Comparison of ENCODE assay signal across 9 cellular contexts in genomic region chr19:3403489-3404323, GRCh38. TPM values are rescaled to one million over a fixed set of nuclear protein-coding genes. Genes with fewer than 3 reads are reported as not detected.
DNase-seq lines count a peak whose midpoint lies in the region; FAIRE-seq and TF ChIP-seq lines count a peak whose summit lies in the region.
"Had no signal": no experiment of that assay in that cellular context is flagged by ENCODE, and none has a peak within 500 bp of the region (broad histone marks: within the 10 kb centered on the region; RNA-seq: fewer than 3 reads in every experiment).

No MANE protein-coding gene starts in this region.

- H3K9me3 ChIP-seq in ascending aorta (no peaks in the 10 kb centered on the region), left ventricle myocardium inferior (replicated peaks) (no peaks in the 10 kb centered on the region)

- intact Hi-C loops in ascending aorta (cut with DNase I) = loop anchor here (1.0 to 2.0 kb wide), 6 partner anchors 15 to 67 kb away; partner anchors contain the start of gene NFIC
- intact Hi-C loops in left ventricle myocardium inferior (cut with micrococcal nuclease) = no loop called here

- H3K4me1 Mint-ChIP-seq in mesothelial cell of epicardium (peaks cover 2% of the 10 kb centered on the region), immature natural killer cell (peaks cover 0 to 6% of the 10 kb centered on the region in 2 donors)

- no peak for FAIRE-seq in HTR-8/SVneo (lab: Jason Lieb, UNC)

- DNase-seq in Daoy (ENCODE audit: low read depth) (peak; percentile 81), ascending aorta (ENCODE audit: low spot score in 2 of 2) (peak; percentile 81 to 97), left ventricle myocardium inferior (peak; percentile 93), putamen (ENCODE audit: low spot score) (peak; percentile 90), HTR-8/SVneo (ENCODE audit: insufficient read length, low spot score) (no peak), mesothelial cell of epicardium (ENCODE audit: low spot score in 2 of 2, unreplicated experiment in 2 of 2) (no peak), activated gamma-delta T cell (lab: John Stamatoyannopoulos, UW) (no peak), immature natural killer cell (no peak)
- DNase-seq: NCI-H2081 treated with DMSO at 0.1 percent for 48 hours had no signal

- H3K36me3 Mint-ChIP-seq in mesothelial cell of epicardium (peaks cover 3% of the 10 kb centered on the region), immature natural killer cell (no peaks in the 10 kb centered on the region)

- peak overlapping the region; percentile 98 to 100 for H3K27ac ChIP-seq in ascending aorta
- H3K27ac ChIP-seq in left ventricle myocardium inferior (replicated peaks) = peak overlapping the region; percentile 100

- H3K4me1 ChIP-seq in ascending aorta (peaks cover 6 to 58% of the 10 kb centered on the region in 2 donors), left ventricle myocardium inferior (peaks cover 94% of the 10 kb centered on the region)

- no peak for TF ChIP-seq CTCF in ascending aorta (IDR thresholded peaks at IDR 0.05)
- TF ChIP-seq CTCF in left ventricle myocardium inferior (IDR thresholded peaks at IDR 0.05; ENCODE audit: borderline replicate concordance) = no peak
- TF ChIP-seq CTCF in mesothelial cell of epicardium (IDR thresholded peaks at IDR 0.05; ENCODE audit: unreplicated experiment) = no peak

- H3K4me3 ChIP-seq in ascending aorta (peak overlapping the region; percentile 60 to 65), left ventricle myocardium inferior (peak overlapping the region; percentile 67)

- H3K27me3 Mint-ChIP-seq in mesothelial cell of epicardium (ENCODE audit: low read depth) = peaks cover 10% of the 10 kb centered on the region
- peaks cover 0 to 1% (median 0%) of the 10 kb centered on the region in 3 donors for H3K27me3 Mint-ChIP-seq in immature natural killer cell (ENCODE audit: low read depth in 3 of 3)

- no peaks in the 10 kb centered on the region for H3K27me3 ChIP-seq in ascending aorta
- H3K27me3 ChIP-seq in left ventricle myocardium inferior (ENCODE audit: low read depth) = no peaks in the 10 kb centered on the region

- H3K9me3 Mint-ChIP-seq in mesothelial cell of epicardium (peaks cover 5% of the 10 kb centered on the region), immature natural killer cell (no peaks in the 10 kb centered on the region)

- no peak overlapping the region for H3K27ac Mint-ChIP-seq in mesothelial cell of epicardium
- no peak overlapping the region for H3K27ac Mint-ChIP-seq in immature natural killer cell

- H3K4me3 Mint-ChIP-seq in mesothelial cell of epicardium = no peak overlapping the region
- no peak overlapping the region for H3K4me3 Mint-ChIP-seq in immature natural killer cell

- no peaks in the 10 kb centered on the region for H3K36me3 ChIP-seq in ascending aorta
- no peaks in the 10 kb centered on the region for H3K36me3 ChIP-seq in left ventricle myocardium inferior

RNA-seq across cellular contexts. Expression of gene NFIC, which starts 37.3 kb away (rescaled TPM):
- total RNA-seq in Daoy (2014; rRNA removed; shearing (Covaris generic)) = 16.0 and 20.2 TPM in 2 replicates
- total RNA-seq in ascending aorta (194 TPM), left ventricle myocardium inferior (145 TPM), mesothelial cell of epicardium (28.6 to 32.9 TPM (median 32.2 TPM) in 3 replicates)
- polyA plus RNA-seq in immature natural killer cell = 10 to 100 TPM in 1 of 3 donors, 1 to 10 TPM in 1, not detected in 1; 2.8 to 13.3 TPM

Comparison
In these comparisons a context has a peak if more than half of its experiments do, and no peak if none do; other contexts are left out.
1. DNase-seq: peak in Daoy (single experiment), ascending aorta (2 of 2), left ventricle myocardium inferior (single experiment) and putamen (single experiment); none in HTR-8/SVneo (single experiment), mesothelial cell of epicardium (0 of 2), activated gamma-delta T cell (single experiment) and immature natural killer cell (0 of 3).